ENCODE assay signal across 36 cellular contexts in the genomic region with DNA sequence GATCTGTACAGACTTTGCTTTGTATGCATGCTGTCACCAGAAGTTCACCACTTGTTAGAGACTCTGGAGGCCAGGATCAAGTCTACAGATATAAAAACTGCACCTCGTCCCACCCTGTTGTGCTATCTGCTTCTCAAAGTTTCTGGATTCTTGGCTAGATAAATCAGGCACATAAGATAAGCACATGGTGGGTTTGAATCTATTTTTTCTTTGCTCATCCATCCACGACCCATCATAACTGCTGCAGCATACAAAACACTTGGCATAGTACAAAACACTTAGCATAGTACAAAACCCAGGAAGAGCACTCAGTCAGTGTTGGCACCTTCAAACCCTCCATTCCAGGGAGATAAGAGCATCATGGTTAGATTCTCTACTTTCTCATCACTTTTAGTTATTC. TPM values are rescaled to one million over a fixed set of nuclear protein-coding genes. Genes with fewer than 3 reads are reported as not detected.
"Had no signal": no experiment of that assay in that cellular context is flagged by ENCODE, and none has a peak within 500 bp of the region (broad histone marks: within the 10 kb centered on the region; RNA-seq: fewer than 3 reads in every experiment).

No MANE protein-coding gene starts in this region.

- H3K4me3 Mint-ChIP-seq: activated B cell treated with CpG ODN at 0.5 μM for 24 hours; activated CD4-positive, alpha-beta memory T cell treated with anti-CD3 and anti-CD28 coated beads for 36 hours; activated CD4-positive, alpha-beta T cell treated with anti-CD3 and anti-CD28 coated beads, Interleukin-2, amount 10 ng/mL, durations not matched to agents 24 days and 14 days; activated CD8-positive, alpha-beta T cell treated with anti-CD3 and anti-CD28 coated beads for 36 hours; activated naive CD4-positive, alpha-beta T cell treated with anti-CD3 and anti-CD28 coated beads, Interleukin-2, amount 10 ng/mL, durations not matched to agents 7 days and 5 days; activated naive CD4-positive, alpha-beta T cell treated with anti-CD3 and anti-CD28 coated beads, Interleukin-2, amount 50 U/mL, for 24 hours; activated naive CD8-positive, alpha-beta T cell; activated naive CD8-positive, alpha-beta T cell treated with anti-CD3 and anti-CD28 coated beads, Interleukin-2, amount 10 ng/mL, durations not matched to agents 7 days and 5 days; activated naive CD8-positive, alpha-beta T cell treated with anti-CD3 and anti-CD28 coated beads, Interleukin-2, amount 50 U/mL, for 24 hours; brain; central memory CD8-positive, alpha-beta T cell; T-helper 1 cell treated with Interleukin-12 subunit alpha and Interleukin-12 subunit beta and Interleukin-4 antibody, amounts not matched to agents 30 μg/mL and 1 μg/mL, for 36 hours; T-helper 2 cell treated with Interferon-gamma antibody and Interleukin-4, amounts not matched to agents 5 μg/mL and 100 μg/mL, for 36 hours had no signal

- ATAC-seq: activated CD8-positive, alpha-beta T cell treated with anti-CD3 and anti-CD28 coated beads for 36 hours; activated naive CD8-positive, alpha-beta T cell treated with anti-CD3 and anti-CD28 coated beads, Interleukin-2, amount 50 U/mL, for 24 hours had no signal

- H3K27me3 ChIP-seq: ascending aorta, cardiac muscle cell had no signal

- H3K4me3 ChIP-seq: ascending aorta, cardiac muscle cell had no signal

- H3K36me3 Mint-ChIP-seq: activated CD4-positive, alpha-beta memory T cell treated with anti-CD3 and anti-CD28 coated beads for 36 hours; activated naive CD4-positive, alpha-beta T cell treated with anti-CD3 and anti-CD28 coated beads, Interleukin-2, amount 10 ng/mL, durations not matched to agents 7 days and 5 days; activated naive CD4-positive, alpha-beta T cell treated with anti-CD3 and anti-CD28 coated beads, Interleukin-2, amount 50 U/mL, for 24 hours; activated naive CD8-positive, alpha-beta T cell; activated naive CD8-positive, alpha-beta T cell treated with anti-CD3 and anti-CD28 coated beads, Interleukin-2, amount 10 ng/mL, durations not matched to agents 7 days and 5 days; brain had no signal

- H3K27me3 Mint-ChIP-seq: activated B cell treated with CpG ODN at 0.5 μM for 24 hours; activated naive CD8-positive, alpha-beta T cell; activated naive CD8-positive, alpha-beta T cell treated with anti-CD3 and anti-CD28 coated beads, Interleukin-2, amount 50 U/mL, for 24 hours; brain had no signal

- H3K9me3 ChIP-seq: ascending aorta had no signal

- H3K36me3 ChIP-seq: ascending aorta, cardiac muscle cell had no signal

- H3K9me3 Mint-ChIP-seq: activated B cell treated with CpG ODN at 0.5 μM for 24 hours; activated CD4-positive, alpha-beta memory T cell treated with anti-CD3 and anti-CD28 coated beads for 36 hours; activated CD4-positive, alpha-beta T cell treated with anti-CD3 and anti-CD28 coated beads, Interleukin-2, amount 10 ng/mL, durations not matched to agents 24 days and 14 days; activated CD8-positive, alpha-beta T cell treated with anti-CD3 and anti-CD28 coated beads for 36 hours; activated naive CD4-positive, alpha-beta T cell treated with anti-CD3 and anti-CD28 coated beads, Interleukin-2, amount 10 ng/mL, durations not matched to agents 7 days and 5 days; activated naive CD4-positive, alpha-beta T cell treated with anti-CD3 and anti-CD28 coated beads, Interleukin-2, amount 50 U/mL, for 24 hours; activated naive CD8-positive, alpha-beta T cell treated with anti-CD3 and anti-CD28 coated beads, Interleukin-2, amount 10 ng/mL, durations not matched to agents 7 days and 5 days; activated naive CD8-positive, alpha-beta T cell treated with anti-CD3 and anti-CD28 coated beads, Interleukin-2, amount 50 U/mL, for 24 hours; activated T-helper 2 cell treated with anti-CD3 and anti-CD28 coated beads, Interferon-gamma antibody, Interleukin-2, Interleukin-4, amounts not matched to agents 10 μg/mL and 5 μg/mL and 100 μg/mL, durations not matched to agents 14 hours and 24 hours and 36 hours; brain; central memory CD8-positive, alpha-beta T cell; T-helper 1 cell treated with Interleukin-12 subunit alpha and Interleukin-12 subunit beta and Interleukin-4 antibody, amounts not matched to agents 30 μg/mL and 1 μg/mL, for 36 hours; T-helper 2 cell treated with Interferon-gamma antibody and Interleukin-4, amounts not matched to agents 5 μg/mL and 100 μg/mL, for 36 hours had no signal

- H3K4me1 Mint-ChIP-seq: activated CD4-positive, alpha-beta T cell treated with anti-CD3 and anti-CD28 coated beads, Interleukin-2, amount 10 ng/mL, durations not matched to agents 24 days and 14 days; activated naive CD4-positive, alpha-beta T cell treated with anti-CD3 and anti-CD28 coated beads, Interleukin-2, amount 10 ng/mL, durations not matched to agents 7 days and 5 days; activated naive CD4-positive, alpha-beta T cell treated with anti-CD3 and anti-CD28 coated beads, Interleukin-2, amount 50 U/mL, for 24 hours; activated naive CD8-positive, alpha-beta T cell treated with anti-CD3 and anti-CD28 coated beads, Interleukin-2, amount 10 ng/mL, durations not matched to agents 7 days and 5 days; activated naive CD8-positive, alpha-beta T cell treated with anti-CD3 and anti-CD28 coated beads, Interleukin-2, amount 50 U/mL, for 24 hours; central memory CD8-positive, alpha-beta T cell had no signal

- H3K27ac ChIP-seq: ascending aorta, cardiac muscle cell, VCaP had no signal

- DNase-seq: activated B cell treated with CpG ODN at 0.5 μM for 24 hours; activated CD4-positive, alpha-beta memory T cell treated with anti-CD3 and anti-CD28 coated beads for 36 hours; activated CD4-positive, alpha-beta T cell treated with anti-CD3 and anti-CD28 coated beads for 4 hours; activated CD4-positive, alpha-beta T cell treated with anti-CD3 and anti-CD28 coated beads, Interleukin-2, amount 10 ng/mL, durations not matched to agents 24 days and 14 days; activated CD4-positive, alpha-beta T cell treated with anti-CD3 and anti-CD28 coated beads, Interleukin-2, amount 50 U/mL, for 1 hour; activated CD4-positive, alpha-beta T cell treated with anti-CD3 and anti-CD28 coated beads, Interleukin-2, amount 50 U/mL, for 4 hours; activated CD4-positive, CD25-positive, alpha-beta regulatory T cell treated with anti-CD3 and anti-CD28 coated beads, Interleukin-2, amount 50 U/mL, for 72 hours; activated CD8-positive, alpha-beta memory T cell treated with anti-CD3 and anti-CD28 coated beads, Interleukin-2, amount 50 U/mL, for 4 hours; activated CD8-positive, alpha-beta T cell treated with anti-CD3 and anti-CD28 coated beads for 36 hours; activated effector memory CD4-positive, alpha-beta T cell treated with Interleukin-2 at 50 U/mL for 16 hours; activated gamma-delta T cell; activated naive CD4-positive, alpha-beta T cell treated with anti-CD3 and anti-CD28 coated beads, Interleukin-2, amount 10 ng/mL, durations not matched to agents 7 days and 5 days; activated naive CD4-positive, alpha-beta T cell treated with Interleukin-2 at 50 U/mL for 16 hours; activated naive CD8-positive, alpha-beta T cell treated with anti-CD3 and anti-CD28 coated beads, Interleukin-2, amount 10 ng/mL, durations not matched to agents 7 days and 5 days; activated naive CD8-positive, alpha-beta T cell treated with anti-CD3 and anti-CD28 coated beads, Interleukin-2, amount 50 U/mL, for 24 hours; activated T-cell treated with anti-CD3 and anti-CD28 coated beads for 4 hours; activated T-cell treated with anti-CD3 and anti-CD28 coated beads, Interleukin-2, amount 50 U/mL, for 1 hour; activated T-cell treated with anti-CD3 and anti-CD28 coated beads, Interleukin-2, amount 50 U/mL, for 48 hours; amygdala; anterior cingulate cortex; caudate nucleus; cerebellar nuclear complex; T-helper 1 cell; T-helper 2 cell; T-helper 9 cell had no signal

RNA-seq across cellular contexts. Expression of a gene that starts 42.4 kb away (rescaled TPM):
- total RNA-seq: activated B cell treated with CpG ODN at 0.5 μM for 24 hours; activated CD4-positive, alpha-beta memory T cell treated with anti-CD3 and anti-CD28 coated beads for 36 hours; activated CD4-positive, alpha-beta T cell treated with anti-CD3 and anti-CD28 coated beads, Interleukin-2, amount 10 ng/mL, durations not matched to agents 24 days and 14 days; activated CD8-positive, alpha-beta memory T cell treated with anti-CD3 and anti-CD28 coated beads for 36 hours; activated CD8-positive, alpha-beta T cell treated with anti-CD3 and anti-CD28 coated beads for 36 hours; activated naive CD8-positive, alpha-beta T cell treated with anti-CD3 and anti-CD28 coated beads, Interleukin-2, amount 10 ng/mL, durations not matched to agents 7 days and 5 days; activated T-helper 2 cell treated with anti-CD3 and anti-CD28 coated beads, Interferon-gamma antibody, Interleukin-2, Interleukin-4, amounts not matched to agents 10 μg/mL and 5 μg/mL and 100 μg/mL, durations not matched to agents 14 hours and 24 hours and 36 hours had no signal
